In the genomic region with DNA sequence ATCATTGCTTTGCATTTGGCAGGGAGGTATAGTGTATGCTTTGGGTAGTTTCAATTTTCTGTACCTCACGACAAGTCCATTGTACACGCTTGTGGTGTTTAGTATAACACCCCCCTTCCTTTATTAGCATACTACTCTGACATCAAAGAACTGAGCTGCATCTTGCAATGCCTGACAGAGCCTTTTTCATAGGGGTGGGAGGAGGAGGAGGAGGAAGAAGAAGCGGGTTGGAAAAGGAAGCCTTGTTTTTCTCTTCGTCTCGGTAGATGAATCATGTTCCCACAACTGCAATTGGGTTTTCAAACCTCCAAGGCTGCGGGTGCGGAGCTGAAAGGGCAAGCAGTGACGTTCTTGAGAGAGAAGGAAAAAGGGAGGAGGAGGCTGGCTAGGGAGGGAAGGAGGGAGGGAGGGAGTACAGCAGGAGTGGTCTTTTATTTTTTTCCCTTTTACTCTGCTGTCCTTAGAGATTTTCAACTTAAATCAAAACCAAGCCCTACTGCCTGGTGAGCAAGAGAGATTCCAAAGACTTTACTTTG, we compare ENCODE assay signal across 8 cellular contexts.
A peak's percentile ranks its signal among the peaks of the same experiment; 100 is the strongest.
DNase-seq lines count a peak whose midpoint lies in the region; ATAC-seq, FAIRE-seq and TF ChIP-seq lines count a peak whose summit lies in the region.

No MANE protein-coding gene starts in this region.

- H3K9me3 Mint-ChIP-seq in Calu3 (ENCODE audit: low read depth, unreplicated experiment) = no peaks in the 10 kb centered on the region

- H3K4me1 ChIP-seq in GM12878 (ENCODE audit: control insufficient read depth, insufficient read depth, low read length) (peaks cover 14% of the 10 kb centered on the region), spleen (peaks cover 45 to 100% (median 81%) of the 10 kb centered on the region in 6 donors)

- DNase-seq in Calu3 = peak; percentile 58
- peak in 4 of 5 experiments; percentile 18 to 67 (median 44) for DNase-seq in T-helper 2 cell
- no peak for DNase-seq in GM12878 (ENCODE audit: low read depth, low spot score)
- DNase-seq in islet precursor cell = peak; percentile 95
- DNase-seq in spleen = no peak
- no peak for DNase-seq in NCI-H2107 treated with DMSO at 0.1 percent for 48 hours (lab: John Stamatoyannopoulos, UW; ENCODE audit: unreplicated experiment)

- no peaks in the 10 kb centered on the region for H4K20me1 ChIP-seq in GM12878 (ENCODE audit: control insufficient read depth, insufficient read depth)

- ATAC-seq in HG02610 (IDR thresholded peaks at IDR 0.05; ENCODE audit: unreplicated experiment) = peak; percentile 69
- peak; percentile 88 for ATAC-seq in GM12878
- ATAC-seq in HG03469 (IDR thresholded peaks at IDR 0.05; ENCODE audit: unreplicated experiment) = no peak

- BruUV-seq in Calu3 (replicated peaks; lab: Mats Ljungman, UMichigan) = no TSS peak
- BruUV-seq in GM12878 (replicated peaks; lab: Mats Ljungman, UMichigan) = no TSS peak

- no peak for TF ChIP-seq EP300 in GM12878 (IDR thresholded peaks at IDR 0.05; ENCODE audit: borderline replicate concordance in 1 of 2, control insufficient read depth in 1 of 2, low read depth in 2 of 2, low read length in 2 of 2)

- peak overlapping the region; percentile 49 for H3K4me2 ChIP-seq in GM12878 (ENCODE audit: control insufficient read depth, insufficient read depth)

- RAD21 ChIA-PET in GM12878 (lab: Charles Lee; ENCODE audit: unreplicated experiment) = interaction anchor here (0.6 to 2.2 kb wide), 8 partner anchors 32 to 303 kb away, joined by 3 to 14 read pairs (median 3); no protein-coding TSS in a partner anchor

- no peaks in the 10 kb centered on the region for H3K36me3 Mint-ChIP-seq in Calu3 (ENCODE audit: insufficient read depth, unreplicated experiment)

- no peaks in the 10 kb centered on the region for H3K9me3 ChIP-seq in GM12878 (replicated peaks; ENCODE audit: control insufficient read depth, insufficient read depth, low read length)
- no peaks in the 10 kb centered on the region for H3K9me3 ChIP-seq in spleen

- intact Hi-C loops in Calu3 (cut with micrococcal nuclease; ENCODE audit: unreplicated experiment) = loop anchor here (10.0 kb wide), 1 partner anchor 324 kb away; no protein-coding TSS in a partner anchor
- intact Hi-C loops in GM12878 (cut with micrococcal nuclease; ENCODE audit: unreplicated experiment) = no loop called here
- intact Hi-C loops in spleen (cut with DNase I; ENCODE audit: low total_unique reads) = no loop called here

- H3K4me3 ChIP-seq in GM12878 (no peak overlapping the region), spleen (peak overlapping the region in 7 of 8 donors; percentile 12 to 63 (median 34))

- no peaks in the 10 kb centered on the region for H3K27me3 Mint-ChIP-seq in Calu3 (ENCODE audit: unreplicated experiment)

- H3K36me3 ChIP-seq in GM12878 (ENCODE audit: control insufficient read depth in 2 of 2, insufficient read depth in 2 of 2, low read length in 1 of 2) = peaks cover 0 to 7% of the 10 kb centered on the region in 2 experiments; a peak in 1 of 4 replicates
- peaks cover 0 to 13% (median 0%) of the 10 kb centered on the region in 6 donors for H3K36me3 ChIP-seq in spleen

- FAIRE-seq in GM12878 (lab: Jason Lieb, UNC) = peak; percentile 44

- no peak overlapping the region for H3K9ac ChIP-seq in GM12878 (ENCODE audit: control insufficient read depth, insufficient read depth, low read length)

- no peak overlapping the region for H3K27ac Mint-ChIP-seq in Calu3 (ENCODE audit: unreplicated experiment)

- CTCF ChIA-PET in Calu3 (lab: Charles Lee) = interaction anchor here (0.6 to 1.6 kb wide), 7 partner anchors 9 to 343 kb away, joined by 3 to 9 read pairs (median 3); no protein-coding TSS in a partner anchor
- CTCF ChIA-PET in GM12878 (lab: Yijun Ruan, JAX) = interaction anchor here (0.8 to 3.7 kb wide), 11 partner anchors 19 to 322 kb away, joined by 3 to 33 read pairs (median 4); no protein-coding TSS in a partner anchor

- WGBS in GM12878 (ENCODE audit: insufficient coverage, insufficient replicate concordance, low lambda C conversion rate, missing lambda C conversion rate) = 2% methylated on average over 3 of the region's 8 CpGs
- 2 to 8% (median 3%) methylated on average over 8 of the region's 8 CpGs for WGBS in spleen, 5 donors

- no peak overlapping the region for H2AFZ ChIP-seq in GM12878 (ENCODE audit: control insufficient read depth, low read depth, low read length)

- peaks cover 6% of the 10 kb centered on the region for H3K79me2 ChIP-seq in GM12878 (ENCODE audit: control insufficient read depth, insufficient read depth, low read length)

- no peak overlapping the region for H3K4me3 Mint-ChIP-seq in Calu3 (ENCODE audit: low read depth, unreplicated experiment)

- SMC1A ChIA-PET in GM12878 (lab: Charles Lee; ENCODE audit: uncharacterized antibody, unreplicated experiment) = interaction anchor here (0.7 to 3.9 kb wide), 22 partner anchors 11 to 322 kb away, joined by 3 to 34 read pairs (median 4); no protein-coding TSS in a partner anchor

- in situ Hi-C loops in GM12878 (cut with MboI) = no loop called here

- H3K27me3 ChIP-seq in GM12878 (replicated peaks in 1 of 2; ENCODE audit: control insufficient read depth in 2 of 2, insufficient read depth in 2 of 2, low read length in 1 of 2) (no peaks in the 10 kb centered on the region), spleen (replicated peaks in 1 of 7) (no peaks in the 10 kb centered on the region)

- H3K4me1 Mint-ChIP-seq in Calu3 (ENCODE audit: low read depth, unreplicated experiment) = peaks cover 38% of the 10 kb centered on the region

- TF ChIP-seq RAD21 in GM12878 (IDR thresholded peaks at IDR 0.05; ENCODE audit: insufficient read depth, low read depth, low read length) = no peak

- POLR2A ChIA-PET in GM12878 (lab: Charles Lee) = interaction anchor here (0.6 to 1.9 kb wide), 4 partner anchors 9 to 72 kb away, joined by 3 to 7 read pairs (median 4); no protein-coding TSS in a partner anchor

- H3K27ac ChIP-seq in GM12878 (ENCODE audit: control insufficient read depth, insufficient read depth) = peak overlapping the region; percentile 34; the same call in 1 of the 2 replicates
- H3K27ac ChIP-seq in spleen = peak overlapping the region; percentile 10 to 83 (median 77)

- no peak for TF ChIP-seq POLR2A in GM12878 (IDR thresholded peaks at IDR 0.05; ENCODE audit: low read depth, low read length)
- TF ChIP-seq POLR2A in spleen (IDR thresholded peaks at IDR 0.05) = no peak

- TF ChIP-seq CTCF in Calu3 (IDR thresholded peaks at IDR 0.05; ENCODE audit: unreplicated experiment) (no peak), GM12878 (IDR thresholded peaks at IDR 0.05 in 2 of 3, conservative IDR thresholded peaks at IDR 0.05 in 1 of 3; ENCODE audit: control insufficient read depth in 2 of 3, extremely low read depth in 1 of 3, insufficient read depth in 1 of 3, low read depth in 3 of 3, low read length in 3 of 3) (no peak), spleen (IDR thresholded peaks at IDR 0.05 in 8 of 11, conservative IDR thresholded peaks at IDR 0.05 in 3 of 11) (no peak)

TF ChIP-seq in GM12878, 131 proteins besides CTCF, POLR2A, EP300 and RAD21 (continues in another document):
- TF ChIP-seq ZBTB11 (CRISPR knock-in tag; IDR thresholded peaks at IDR 0.05) (no peak), EGR1 (IDR thresholded peaks at IDR 0.05; ENCODE audit: borderline replicate concordance in 1 of 2, low read depth in 2 of 2, low read length in 2 of 2) (peak in 1 of 2 experiments; percentile 8; a peak in 1 of 3 replicates), MEF2A (IDR thresholded peaks at IDR 0.05; ENCODE audit: insufficient read depth, low read depth, low read length) (no peak), TCF7 (IDR thresholded peaks at IDR 0.05; ENCODE audit: borderline replicate concordance) (peak; percentile 31; the same call in 1 of the 2 replicates), SIN3A (IDR thresholded peaks at IDR 0.05; ENCODE audit: low read depth, low read length) (no peak)
- TF ChIP-seq, protein P1, sequence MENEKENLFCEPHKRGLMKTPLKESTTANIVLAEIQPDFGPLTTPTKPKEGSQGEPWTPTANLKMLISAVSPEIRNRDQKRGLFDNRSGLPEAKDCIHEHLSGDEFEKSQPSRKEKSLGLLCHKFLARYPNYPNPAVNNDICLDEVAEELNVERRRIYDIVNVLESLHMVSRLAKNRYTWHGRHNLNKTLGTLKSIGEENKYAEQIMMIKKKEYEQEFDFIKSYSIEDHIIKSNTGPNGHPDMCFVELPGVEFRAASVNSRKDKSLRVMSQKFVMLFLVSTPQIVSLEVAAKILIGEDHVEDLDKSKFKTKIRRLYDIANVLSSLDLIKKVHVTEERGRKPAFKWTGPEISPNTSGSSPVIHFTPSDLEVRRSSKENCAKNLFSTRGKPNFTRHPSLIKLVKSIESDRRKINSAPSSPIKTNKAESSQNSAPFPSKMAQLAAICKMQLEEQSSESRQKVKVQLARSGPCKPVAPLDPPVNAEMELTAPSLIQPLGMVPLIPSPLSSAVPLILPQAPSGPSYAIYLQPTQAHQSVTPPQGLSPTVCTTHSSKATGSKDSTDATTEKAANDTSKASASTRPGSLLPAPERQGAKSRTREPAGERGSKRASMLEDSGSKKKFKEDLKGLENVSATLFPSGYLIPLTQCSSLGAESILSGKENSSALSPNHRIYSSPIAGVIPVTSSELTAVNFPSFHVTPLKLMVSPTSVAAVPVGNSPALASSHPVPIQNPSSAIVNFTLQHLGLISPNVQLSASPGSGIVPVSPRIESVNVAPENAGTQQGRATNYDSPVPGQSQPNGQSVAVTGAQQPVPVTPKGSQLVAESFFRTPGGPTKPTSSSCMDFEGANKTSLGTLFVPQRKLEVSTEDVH (IDR thresholded peaks at IDR 0.05; ENCODE audit: low read depth, partially characterized antibody) = no peak

Comparison
In these comparisons a context has a peak if more than half of its experiments do, and no peak if none do; other contexts are left out.
1. DNase-seq: peak in Calu3 (single experiment), T-helper 2 cell (4 of 5) and islet precursor cell (single experiment); none in GM12878 (single experiment), spleen (single experiment) and NCI-H2107 treated with DMSO at 0.1 percent for 48 hours (single experiment).